ENCODE assay signal across 8 cellular contexts in genomic region chr10:47552719-47553118, GRCh38. TPM values are rescaled to one million over a fixed set of nuclear protein-coding genes. Genes with fewer than 3 reads are reported as not detected.
DNase-seq lines count a peak whose midpoint lies in the region; ATAC-seq, FAIRE-seq and TF ChIP-seq lines count a peak whose summit lies in the region.
"Not testable (repeated sequence)": the region's sequence is repeated elsewhere in the genome, so short reads cannot be mapped to it uniquely, and the experiment has no call there.

No MANE protein-coding gene starts in this region.

- intact Hi-C loops in CD4-positive, alpha-beta T cell (cut with DNase I, micrococcal nuclease); mucosa of descending colon (cut with DNase I, micrococcal nuclease): not testable (repeated sequence)

- peak overlapping the region; percentile 85 for H3K27ac Mint-ChIP-seq in CD4-positive, alpha-beta T cell

- ATAC-seq in CD4-positive, alpha-beta T cell (ENCODE audit: poor library complexity), result peak; percentile 77
- peak; percentile 41 for ATAC-seq in GM21367 (IDR thresholded peaks at IDR 0.05; ENCODE audit: unreplicated experiment)
- peak; percentile 47 for ATAC-seq in HG03558 (IDR thresholded peaks at IDR 0.05; ENCODE audit: extremely low read depth, unreplicated experiment)
- peak; percentile 75 for ATAC-seq in mucosa of descending colon

- DNase-seq in CD4-positive, alpha-beta T cell, result peak in 9 of 10 experiments; percentile 8 to 43 (median 15)
- DNase-seq in RCC 7860 (ENCODE audit: low spot score), result peak; percentile 76
- DNase-seq in activated naive CD4-positive, alpha-beta T cell treated with Interleukin-2 at 50 U/mL for 16 hours, result peak; percentile 39
- peak; percentile 81 for DNase-seq in fibroblast of mammary gland (ENCODE audit: low read depth)
- peak in 2 of 3 donors; percentile 30 to 58 for DNase-seq in mucosa of descending colon
- peak; percentile 6 for DNase-seq in stimulated activated CD8-positive, alpha-beta memory T cell treated with anti-CD3 and anti-CD28 coated beads, Interleukin-12 subunit alpha, Interleukin-12 subunit beta, amount 100 ng/mL, for 1 hour (ENCODE audit: low read depth)

- H3K36me3 ChIP-seq in mucosa of descending colon (ENCODE audit: low read depth), result not testable (repeated sequence)

- peak; percentile 23 for TF ChIP-seq CTCF in CD4-positive, alpha-beta T cell (IDR thresholded peaks at IDR 0.05)
- not testable (repeated sequence) for TF ChIP-seq CTCF in fibroblast of mammary gland (conservative IDR thresholded peaks at IDR 0.05; ENCODE audit: control insufficient read depth, insufficient read depth, low read depth, low read length); mucosa of descending colon (IDR thresholded peaks at IDR 0.05)

- peak overlapping the region; percentile 75 for H3K4me3 ChIP-seq in fibroblast of mammary gland (ENCODE audit: control insufficient read depth, low read depth, low read length)
- H3K4me3 ChIP-seq in mucosa of descending colon, result peak overlapping the region; percentile 51

- not testable (repeated sequence) for H3K27ac ChIP-seq in CD4-positive, alpha-beta T cell (ENCODE audit: low read depth, low read length)

- CTCF ChIA-PET in CD4-positive, alpha-beta T cell (lab: Charles Lee), result not testable (repeated sequence)

- not testable (repeated sequence) for H3K4me1 ChIP-seq in mucosa of descending colon (ENCODE audit: low read depth)

- peak overlapping the region; percentile 98 for H3K4me3 Mint-ChIP-seq in CD4-positive, alpha-beta T cell

- not testable (repeated sequence) for H3K9me3 Mint-ChIP-seq in CD4-positive, alpha-beta T cell

- H3K36me3 Mint-ChIP-seq in CD4-positive, alpha-beta T cell (ENCODE audit: low read depth), result not testable (repeated sequence)

- not testable (repeated sequence) for H3K4me1 Mint-ChIP-seq in CD4-positive, alpha-beta T cell (ENCODE audit: low read depth)

- FAIRE-seq in RCC 7860 (lab: Jason Lieb, UNC), result peak; percentile 72

- not testable (repeated sequence) for H3K27me3 ChIP-seq in CD4-positive, alpha-beta T cell (ENCODE audit: control insufficient read depth, insufficient read depth, low read length)

- H3K27me3 Mint-ChIP-seq in CD4-positive, alpha-beta T cell, result not testable (repeated sequence)

- POLR2A ChIA-PET in CD4-positive, alpha-beta T cell (lab: Charles Lee), result not testable (repeated sequence)

- not testable (repeated sequence) for H3K9me3 ChIP-seq in CD4-positive, alpha-beta T cell (ENCODE audit: control insufficient read depth, low read length); mucosa of descending colon

RNA-seq across cellular contexts. Expression of gene AGAP9, which starts 29.3 kb away (rescaled TPM):
- 1 to 10 TPM; 5.4 to 6.5 TPM for total RNA-seq in CD4-positive, alpha-beta T cell
- 10 to 100 TPM in 2 of 3 donors, 1 to 10 TPM in 1; 6.9 to 17.4 (median 10.9) TPM for total RNA-seq in mucosa of descending colon

Comparison
In these comparisons a context has a peak if more than half of its experiments do, and no peak if none do; other contexts are left out.
1. DNase-seq: peak in every context shown above with its lines; median percentile 81 in fibroblast of mammary gland; 76 in RCC 7860; 44 in mucosa of descending colon; 39 in activated naive CD4-positive, alpha-beta T cell treated with Interleukin-2 at 50 U/mL for 16 hours; 15 in CD4-positive, alpha-beta T cell; 6 in stimulated activated CD8-positive, alpha-beta memory T cell treated with anti-CD3 and anti-CD28 coated beads, Interleukin-12 subunit alpha, Interleukin-12 subunit beta, amount 100 ng/mL, for 1 hour.